Comparison of ENCODE assay signal across 1 cellular context in genomic region chr7:25116621-25117020, GRCh38.
TF ChIP-seq lines count a peak whose summit lies in the region.

No MANE protein-coding gene starts in this region.

TF ChIP-seq in HEK293, 187 proteins besides CTCF, POLR2A, EP300 and RAD21 (continued from another document):
- TF ChIP-seq ZBTB26 (tag by site-specific recombination; optimal IDR thresholded peaks at IDR 0.05), result no peak
